8 cellular contexts compared by ENCODE assay signal in the genomic region with DNA sequence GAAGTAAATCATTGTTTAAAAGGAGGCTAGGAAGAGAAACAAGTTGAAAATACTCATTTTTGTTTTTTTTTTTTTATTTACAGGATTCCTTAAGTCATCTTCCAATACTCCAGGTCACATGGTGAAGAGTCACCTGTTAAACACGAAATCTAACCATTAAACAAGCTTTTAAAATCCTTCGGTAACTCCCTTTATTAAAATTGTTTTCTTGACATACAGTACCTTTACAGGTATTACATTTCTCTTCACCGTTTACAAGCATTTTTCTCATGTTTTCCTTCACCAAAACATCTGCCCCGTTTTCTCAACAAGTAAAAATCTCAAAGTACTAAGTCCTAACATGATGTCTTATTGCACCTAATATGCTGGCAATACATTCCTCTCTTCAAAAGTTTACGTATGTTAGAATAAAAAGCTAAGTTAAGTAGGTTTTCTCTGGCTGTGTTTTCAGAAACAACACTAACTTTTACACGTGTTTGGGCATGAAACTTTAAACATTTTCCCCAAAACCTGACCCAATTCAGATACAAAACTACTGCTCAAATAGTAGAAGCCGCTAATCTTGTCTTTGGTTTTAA. TPM values are rescaled to one million over a fixed set of nuclear protein-coding genes. Genes with fewer than 3 reads are reported as not detected.
DNase-seq lines count a peak whose midpoint lies in the region; ATAC-seq, FAIRE-seq and TF ChIP-seq lines count a peak whose summit lies in the region.

No MANE protein-coding gene starts in this region.

- H3K27ac Mint-ChIP-seq in activated CD4-positive, alpha-beta T cell treated with anti-CD3 and anti-CD28 coated beads, Interleukin-2, amount 10 ng/mL, durations not matched to agents 7 days and 5 days = peak overlapping the region; percentile 88
- H3K27ac Mint-ChIP-seq in activated T-helper 1 cell treated with anti-CD3 and anti-CD28 coated beads, Interleukin-12 subunit alpha, Interleukin-12 subunit beta, Interleukin-2, Interleukin-4 antibody, amounts not matched to agents 30 ng/mL and 10 ng/mL and 1 ng/mL, durations not matched to agents 14 hours and 24 hours and 36 hours = peak overlapping the region; percentile 92

- H3K4me2 ChIP-seq in keratinocyte (ENCODE audit: control insufficient read depth, extremely low read depth, insufficient read depth, low read depth, low read length) = peak overlapping the region; percentile 55

- WGBS in testis, 2 donors = 1 to 3% methylated on average over 7 of the region's 7 CpGs

- no peak for DNase-seq in activated CD4-positive, alpha-beta T cell treated with anti-CD3 and anti-CD28 coated beads, Interleukin-2, amount 10 ng/mL, durations not matched to agents 7 days and 5 days
- DNase-seq in activated CD4-positive, alpha-beta T cell treated with anti-CD3 and anti-CD28 coated beads, Interleukin-2, amount 50 U/mL, for 4 hours = no peak
- no peak for DNase-seq in activated T-helper 1 cell treated with anti-CD3 and anti-CD28 coated beads, Interleukin-12 subunit alpha, Interleukin-12 subunit beta, Interleukin-2, Interleukin-4 antibody, amounts not matched to agents 30 ng/mL and 10 ng/mL and 1 ng/mL, durations not matched to agents 14 hours and 24 hours and 36 hours (ENCODE audit: low spot score)
- DNase-seq in keratinocyte (ENCODE audit: low read depth, low spot score) = no peak
- DNase-seq in testis = no peak
- DNase-seq in NCI-H345 (lab: John Stamatoyannopoulos, UW) = no peak
- no peak for DNase-seq in NCI-H1694 (lab: John Stamatoyannopoulos, UW)

- no peak for TF ChIP-seq CTCF in keratinocyte (optimal IDR thresholded peaks at IDR 0.05 in 1 of 3, IDR thresholded peaks at IDR 0.05 in 1 of 3, conservative IDR thresholded peaks at IDR 0.05 in 1 of 3; ENCODE audit: extremely low read depth in 1 of 3, insufficient read depth in 2 of 3, low read length in 3 of 3)
- no peak for TF ChIP-seq CTCF in testis (IDR thresholded peaks at IDR 0.05)

- POLR2A ChIA-PET in activated CD4-positive, alpha-beta T cell treated with anti-CD3 and anti-CD28 coated beads, Interleukin-2, amount 10 ng/mL, durations not matched to agents 7 days and 5 days (lab: Charles Lee) = interaction anchor here (0.5 to 0.6 kb wide), 2 partner anchors 36 to 46 kb away, joined by 4 to 9 read pairs; no protein-coding TSS in a partner anchor

- no peak for TF ChIP-seq POLR2A in testis (IDR thresholded peaks at IDR 0.05)

- no peaks in the 10 kb centered on the region for H3K9me3 ChIP-seq in keratinocyte (ENCODE audit: control insufficient read depth, low read depth, low read length)
- no peaks in the 10 kb centered on the region for H3K9me3 ChIP-seq in testis

- H3K9me3 Mint-ChIP-seq in activated CD4-positive, alpha-beta T cell treated with anti-CD3 and anti-CD28 coated beads, Interleukin-2, amount 10 ng/mL, durations not matched to agents 7 days and 5 days = no peaks in the 10 kb centered on the region
- H3K9me3 Mint-ChIP-seq in activated T-helper 1 cell treated with anti-CD3 and anti-CD28 coated beads, Interleukin-12 subunit alpha, Interleukin-12 subunit beta, Interleukin-2, Interleukin-4 antibody, amounts not matched to agents 30 ng/mL and 10 ng/mL and 1 ng/mL, durations not matched to agents 14 hours and 24 hours and 36 hours = no peaks in the 10 kb centered on the region

- no peak overlapping the region for H3K4me3 Mint-ChIP-seq in activated CD4-positive, alpha-beta T cell treated with anti-CD3 and anti-CD28 coated beads, Interleukin-2, amount 10 ng/mL, durations not matched to agents 7 days and 5 days
- H3K4me3 Mint-ChIP-seq in activated T-helper 1 cell treated with anti-CD3 and anti-CD28 coated beads, Interleukin-12 subunit alpha, Interleukin-12 subunit beta, Interleukin-2, Interleukin-4 antibody, amounts not matched to agents 30 ng/mL and 10 ng/mL and 1 ng/mL, durations not matched to agents 14 hours and 24 hours and 36 hours = peak overlapping the region; percentile 92

- no peak for FAIRE-seq in keratinocyte (lab: Jason Lieb, UNC)

- peaks cover 13% of the 10 kb centered on the region for H4K20me1 ChIP-seq in keratinocyte (ENCODE audit: control insufficient read depth, extremely low read depth, insufficient read depth, low read length)

- H3K4me1 Mint-ChIP-seq in activated CD4-positive, alpha-beta T cell treated with anti-CD3 and anti-CD28 coated beads, Interleukin-2, amount 10 ng/mL, durations not matched to agents 7 days and 5 days = peaks cover 49% of the 10 kb centered on the region
- peaks cover 47% of the 10 kb centered on the region for H3K4me1 Mint-ChIP-seq in activated T-helper 1 cell treated with anti-CD3 and anti-CD28 coated beads, Interleukin-12 subunit alpha, Interleukin-12 subunit beta, Interleukin-2, Interleukin-4 antibody, amounts not matched to agents 30 ng/mL and 10 ng/mL and 1 ng/mL, durations not matched to agents 14 hours and 24 hours and 36 hours (ENCODE audit: low read depth)

- CTCF ChIA-PET in activated CD4-positive, alpha-beta T cell treated with anti-CD3 and anti-CD28 coated beads, Interleukin-2, amount 10 ng/mL, durations not matched to agents 7 days and 5 days (lab: Charles Lee) = interaction anchor here (1.5 to 1.9 kb wide), 3 partner anchors 12 to 37 kb away, joined by 3 to 4 read pairs (median 3); no protein-coding TSS in a partner anchor

- no peaks in the 10 kb centered on the region for H3K27me3 ChIP-seq in keratinocyte (ENCODE audit: control insufficient read depth, extremely low read depth, insufficient read depth, low read length)
- H3K27me3 ChIP-seq in testis = no peaks in the 10 kb centered on the region

- H3K9me1 ChIP-seq in keratinocyte (ENCODE audit: control insufficient read depth, extremely low read depth, insufficient read depth, low read length) = peaks cover 6% of the 10 kb centered on the region

- H3K4me3 ChIP-seq in keratinocyte (ENCODE audit: control insufficient read depth in 2 of 3, extremely low read depth in 1 of 3, insufficient read depth in 2 of 3, low read depth in 1 of 3, low read length in 3 of 3) (peak overlapping the region; percentile 72 to 95 (median 89)), testis (peak overlapping the region; percentile 99 to 100)

- H3K27ac ChIP-seq in keratinocyte (ENCODE audit: control insufficient read depth, insufficient read depth, low read length) = peak overlapping the region; percentile 84
- H3K27ac ChIP-seq in testis = peak overlapping the region; percentile 94 to 99

- peaks cover 59% of the 10 kb centered on the region for H3K79me2 ChIP-seq in keratinocyte (ENCODE audit: control insufficient read depth, insufficient read depth, low read length)

- H3K36me3 ChIP-seq in keratinocyte (ENCODE audit: control insufficient read depth in 2 of 2, extremely low read depth in 1 of 2, insufficient read depth in 2 of 2, low read length in 2 of 2) = peaks cover 0 to 5% of the 10 kb centered on the region in 2 experiments
- H3K36me3 ChIP-seq in testis (ENCODE audit: low read depth, missing control alignments) = no peaks in the 10 kb centered on the region

- H3K9ac ChIP-seq in keratinocyte (ENCODE audit: control insufficient read depth, extremely low read depth, insufficient read depth, low read length) = peak overlapping the region; percentile 98

- peaks cover 34% of the 10 kb centered on the region for H3K36me3 Mint-ChIP-seq in activated CD4-positive, alpha-beta T cell treated with anti-CD3 and anti-CD28 coated beads, Interleukin-2, amount 10 ng/mL, durations not matched to agents 7 days and 5 days (ENCODE audit: low read depth)
- H3K36me3 Mint-ChIP-seq in activated T-helper 1 cell treated with anti-CD3 and anti-CD28 coated beads, Interleukin-12 subunit alpha, Interleukin-12 subunit beta, Interleukin-2, Interleukin-4 antibody, amounts not matched to agents 30 ng/mL and 10 ng/mL and 1 ng/mL, durations not matched to agents 14 hours and 24 hours and 36 hours (ENCODE audit: low read depth) = peaks cover 27% of the 10 kb centered on the region

- dilution Hi-C loops in keratinocyte (cut with MboI; ENCODE audit: extremely low pct_ligation_motif_present, low sequenced_read_pairs) = no loop called here

- H3K27me3 Mint-ChIP-seq in activated CD4-positive, alpha-beta T cell treated with anti-CD3 and anti-CD28 coated beads, Interleukin-2, amount 10 ng/mL, durations not matched to agents 7 days and 5 days = no peaks in the 10 kb centered on the region
- H3K27me3 Mint-ChIP-seq in activated T-helper 1 cell treated with anti-CD3 and anti-CD28 coated beads, Interleukin-12 subunit alpha, Interleukin-12 subunit beta, Interleukin-2, Interleukin-4 antibody, amounts not matched to agents 30 ng/mL and 10 ng/mL and 1 ng/mL, durations not matched to agents 14 hours and 24 hours and 36 hours (ENCODE audit: insufficient read depth) = no peaks in the 10 kb centered on the region

- peaks cover 46% of the 10 kb centered on the region for H3K4me1 ChIP-seq in keratinocyte (ENCODE audit: control insufficient read depth, extremely low read depth, insufficient read depth, low read length)
- peaks cover 40% of the 10 kb centered on the region for H3K4me1 ChIP-seq in testis

- H2AFZ ChIP-seq in keratinocyte (ENCODE audit: control insufficient read depth, low read length) = no peak overlapping the region

- intact Hi-C loops in activated T-helper 1 cell treated with anti-CD3 and anti-CD28 coated beads, Interleukin-12 subunit alpha, Interleukin-12 subunit beta, Interleukin-2, Interleukin-4 antibody, amounts not matched to agents 30 ng/mL and 10 ng/mL and 1 ng/mL, durations not matched to agents 14 hours and 24 hours and 36 hours (cut with micrococcal nuclease) = loop anchor here (1.0 to 5.0 kb wide), 9 partner anchors 23 to 1787 kb away; a partner anchor contains a TSS
- intact Hi-C loops in testis (cut with DNase I; ENCODE audit: low total_unique reads) = no loop called here

- no peak for ATAC-seq in HG03439 (IDR thresholded peaks at IDR 0.05; ENCODE audit: unreplicated experiment)

RNA-seq across cellular contexts. Expression of a gene that starts 1.1 kb away (rescaled TPM):
- 100 to 1,000 TPM; 123 to 131 TPM for total RNA-seq in activated CD4-positive, alpha-beta T cell treated with anti-CD3 and anti-CD28 coated beads, Interleukin-2, amount 10 ng/mL, durations not matched to agents 7 days and 5 days
- 125 and 131 TPM in 2 replicates for total RNA-seq in activated T-helper 1 cell treated with anti-CD3 and anti-CD28 coated beads, Interleukin-12 subunit alpha, Interleukin-12 subunit beta, Interleukin-2, Interleukin-4 antibody, amounts not matched to agents 30 ng/mL and 10 ng/mL and 1 ng/mL, durations not matched to agents 14 hours and 24 hours and 36 hours
- polyA plus RNA-seq in keratinocyte (30.1 to 47.5 TPM (median 46.5 TPM) in 3 replicates), testis (ENCODE audit: insufficient read depth, low read depth, low replicate concordance) (50.5 TPM)
- 48.2 TPM for polyA plus RNA-seq in keratinocyte (2011; ENCODE audit: low read depth)
- polyA plus RNA-seq in keratinocyte (2011; cell fraction: cytosol; rRNA removed) = 19.3 and 37.4 TPM in 2 replicates
- polyA plus RNA-seq in keratinocyte (2011; cell fraction: nucleus; rRNA removed) = 37.6 and 46.9 TPM in 2 replicates
- polyA plus RNA-seq in keratinocyte (2012; ENCODE audit: low replicate concordance) = 27.5 and 37.3 TPM in 2 replicates
- 60.6 to 185 TPM (median 170 TPM) in 3 replicates for polyA minus RNA-seq in keratinocyte
- polyA minus RNA-seq in keratinocyte (2011; cell fraction: cytosol; rRNA and poly(A)+ RNA removed) = 51.0 TPM
- polyA minus RNA-seq in keratinocyte (2011; cell fraction: nucleus; rRNA and poly(A)+ RNA removed) = 68.8 and 121 TPM in 2 replicates
- 10 to 100 TPM; 78.0 to 92.5 TPM for total RNA-seq in testis
